ENCODE assay signal across 6 cellular contexts in the genomic region with DNA sequence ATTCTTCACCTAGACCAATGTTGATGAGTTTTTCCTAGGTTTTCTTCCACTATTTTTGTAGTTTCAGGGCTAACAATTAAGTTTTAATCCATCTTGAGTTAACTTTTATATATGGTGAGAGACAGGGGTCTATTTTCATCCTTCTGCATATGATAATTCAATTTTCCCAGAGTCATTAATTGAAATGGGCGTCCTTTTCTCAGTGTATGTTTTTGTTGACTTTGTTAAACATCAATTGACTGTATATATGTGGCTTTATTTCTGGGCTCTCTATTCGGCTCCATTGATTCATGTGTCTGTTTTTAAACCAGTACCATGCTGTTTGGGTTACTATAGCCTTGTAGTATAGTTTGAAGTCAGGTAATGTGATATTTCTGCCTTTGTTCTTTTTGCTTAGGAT.
"Had no signal": no experiment of that assay in that cellular context is flagged by ENCODE, and none has a peak within 500 bp of the region (broad histone marks: within the 10 kb centered on the region; RNA-seq: fewer than 3 reads in every experiment).

No MANE protein-coding gene starts in this region.

- H3K27ac ChIP-seq: HL-60, KMS-11 had no signal

- H3K4me2 ChIP-seq: KMS-11 had no signal

- FAIRE-seq: HTR-8/SVneo had no signal

- DNase-seq: IMR-90, KBM-7, KG1 had no signal

- H3K9ac ChIP-seq: KMS-11 had no signal
